In the genomic region with DNA sequence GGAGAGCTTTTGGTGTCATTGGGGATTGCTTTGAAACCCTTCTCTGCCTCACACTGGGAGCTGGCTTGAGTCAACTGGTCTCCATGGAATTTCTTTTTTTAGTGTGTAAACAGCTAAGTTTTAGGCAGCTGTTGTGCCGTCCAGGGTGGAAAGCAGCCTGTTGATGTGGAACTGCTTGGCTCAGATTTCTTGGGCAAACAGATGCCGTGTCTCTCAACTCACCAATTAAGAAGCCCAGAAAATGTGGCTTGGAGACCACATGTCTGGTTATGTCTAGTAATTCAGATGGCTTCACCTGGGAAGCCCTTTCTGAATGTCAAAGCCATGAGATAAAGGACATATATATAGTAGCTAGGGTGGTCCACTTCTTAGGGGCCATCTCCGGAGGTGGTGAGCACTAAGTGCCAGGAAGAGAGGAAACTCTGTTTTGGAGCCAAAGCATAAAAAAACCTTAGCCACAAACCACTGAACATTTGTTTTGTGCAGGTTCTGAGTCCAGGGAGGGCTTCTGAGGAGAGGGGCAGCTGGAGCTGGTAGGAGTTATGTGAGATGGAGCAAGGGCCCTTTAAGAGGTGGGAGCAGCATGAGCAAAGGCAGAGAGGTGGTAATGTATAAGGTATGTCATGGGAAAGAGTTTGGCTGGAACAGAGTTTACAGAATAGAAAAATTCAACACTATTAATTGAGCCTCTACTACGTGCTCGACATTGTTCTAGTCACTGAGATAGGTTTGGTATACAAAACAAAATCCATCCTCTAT, we compare ENCODE assay signal across 10 cellular contexts. TPM values are rescaled to one million over a fixed set of nuclear protein-coding genes. Genes with fewer than 3 reads are reported as not detected.
DNase-seq lines count a peak whose midpoint lies in the region; ATAC-seq, FAIRE-seq and TF ChIP-seq lines count a peak whose summit lies in the region.
"Had no signal": no experiment of that assay in that cellular context is flagged by ENCODE, and none has a peak within 500 bp of the region (broad histone marks: within the 10 kb centered on the region; RNA-seq: fewer than 3 reads in every experiment).

No MANE protein-coding gene starts in this region.

- peak overlapping the region; percentile 21 for H3K9ac ChIP-seq in adipocyte (ENCODE audit: low read length)
- H3K9ac ChIP-seq in HepG2 (ENCODE audit: insufficient read depth, low read depth, low read length): no peak overlapping the region

- H3K4me1 ChIP-seq in adipocyte (ENCODE audit: control insufficient read depth, insufficient read depth, low read length): peaks cover 25% of the 10 kb centered on the region
- H3K4me1 ChIP-seq in HepG2 (ENCODE audit: insufficient read depth, low read length): peaks cover 44% of the 10 kb centered on the region

- H3K9me3 ChIP-seq in adipocyte (ENCODE audit: control insufficient read depth, low read length) (no peaks in the 10 kb centered on the region), HepG2 (ENCODE audit: low read length) (no peaks in the 10 kb centered on the region)
- H3K9me3 ChIP-seq: Caco-2 had no signal

- intact Hi-C loops in Right ventricle myocardium inferior (cut with DNase I) (no loop called here), cardiac septum (cut with DNase I) (no loop called here), HepG2 (cut with micrococcal nuclease; ENCODE audit: unreplicated experiment) (loop anchor here (10.0 kb wide), 1 partner anchor 229 kb away; no protein-coding TSS in a partner anchor)

- no TSS peak for BruUV-seq in HepG2 (replicated peaks; lab: Mats Ljungman, UMichigan)

- TF ChIP-seq RAD21 in HepG2 (CRISPR knock-in tag; IDR thresholded peaks at IDR 0.05): no peak

- H3K4me3 ChIP-seq in adipocyte (ENCODE audit: low read length) (peak overlapping the region; percentile 21), HepG2 (replicated peaks in 1 of 3; ENCODE audit: insufficient read depth in 1 of 3, low read depth in 2 of 3, low read length in 3 of 3) (no peak overlapping the region)

- POLR2A ChIA-PET in HepG2 (lab: Yijun Ruan, JAX): interaction anchor here (1.1 to 2.3 kb wide), 3 partner anchors 42 to 55 kb away, joined by 4 to 32 read pairs (median 7); a partner anchor contains a TSS

- WGBS in HepG2 (ENCODE audit: low lambda C conversion rate): 49% methylated on average over 5 of the region's 5 CpGs

- H3K36me3 Mint-ChIP-seq in endothelial cell (ENCODE audit: low read depth, unreplicated experiment): no peaks in the 10 kb centered on the region

- ATAC-seq in Right ventricle myocardium inferior: peak; percentile 22
- ATAC-seq in HepG2: no peak
- ATAC-seq in HG03108 (IDR thresholded peaks at IDR 0.05; ENCODE audit: unreplicated experiment): no peak
- no peak for ATAC-seq in GM21528 (IDR thresholded peaks at IDR 0.05; ENCODE audit: low FRiP score, unreplicated experiment)
- no peak for ATAC-seq in GM19455 (IDR thresholded peaks at IDR 0.05; ENCODE audit: unreplicated experiment)

- H4K20me1 ChIP-seq in HepG2 (ENCODE audit: insufficient read depth, low read length): no peaks in the 10 kb centered on the region

- H3K4me2 ChIP-seq in HepG2 (ENCODE audit: low read depth, low read length): no peak overlapping the region

- H3K79me2 ChIP-seq in HepG2 (ENCODE audit: insufficient read depth, low read length): no peaks in the 10 kb centered on the region

- H3K4me3 Mint-ChIP-seq in endothelial cell (ENCODE audit: unreplicated experiment): no peak overlapping the region

- H3K9me3 Mint-ChIP-seq in endothelial cell (ENCODE audit: unreplicated experiment): no peaks in the 10 kb centered on the region

- FAIRE-seq in HepG2 (lab: Jason Lieb, UNC): no peak

- H3K36me3 ChIP-seq in adipocyte (ENCODE audit: control insufficient read depth, insufficient read depth, low read length, severe bottlenecking) (no peaks in the 10 kb centered on the region), HepG2 (replicated peaks in 1 of 2; ENCODE audit: control insufficient read depth in 1 of 2, insufficient read depth in 2 of 2, low read length in 2 of 2) (no peaks in the 10 kb centered on the region)

- H3K27me3 Mint-ChIP-seq in endothelial cell (ENCODE audit: unreplicated experiment): no peaks in the 10 kb centered on the region

- in situ Hi-C loops in HepG2 (cut with HindIII; ENCODE audit: extremely low pct_ligation_motif_present, low pct_unique_long_range_greater_than_20kb): no loop called here

- TF ChIP-seq POLR2A in HepG2 (IDR thresholded peaks at IDR 0.05; ENCODE audit: insufficient read depth in 1 of 2, low read depth in 2 of 2, low read length in 2 of 2): no peak

- TF ChIP-seq CTCF in HepG2 (CRISPR knock-in tag; IDR thresholded peaks at IDR 0.05) (no peak), endothelial cell (IDR thresholded peaks at IDR 0.05; ENCODE audit: unreplicated experiment) (no peak)

- TF ChIP-seq EP300 in HepG2 (IDR thresholded peaks at IDR 0.05; ENCODE audit: low read depth in 2 of 2, low read length in 2 of 2) (no peak), HepG2 (CRISPR knock-in tag; IDR thresholded peaks at IDR 0.05; ENCODE audit: borderline replicate concordance) (no peak)

- no peak overlapping the region for H3K27ac ChIP-seq in HepG2 (ENCODE audit: extremely low read length, insufficient read depth, low read length)

- peaks cover 18% of the 10 kb centered on the region for H3K4me1 Mint-ChIP-seq in endothelial cell (ENCODE audit: unreplicated experiment)

- DNase-seq in Right ventricle myocardium inferior (ENCODE audit: missing footprints) (no peak), cardiac septum (ENCODE audit: low spot score) (no peak), adipocyte (ENCODE audit: low read depth) (peak; percentile 44), HepG2 (ENCODE audit: low spot score) (no peak), endothelial cell (ENCODE audit: low spot score) (no peak)
- DNase-seq: activated naive CD4-positive, alpha-beta T cell treated with Interleukin-2 at 50 U/mL for 16 hours; Caco-2 had no signal

- no peaks in the 10 kb centered on the region for H3K27me3 ChIP-seq in adipocyte (replicated peaks; ENCODE audit: control insufficient read depth, insufficient read depth, low read length)
- H3K27me3 ChIP-seq in HepG2 (ENCODE audit: control insufficient read depth in 1 of 2, insufficient read depth in 2 of 2, low read length in 2 of 2): peaks cover 0 to 43% of the 10 kb centered on the region in 2 experiments; a peak in 3 of 5 replicates

- no peak overlapping the region for H3K27ac Mint-ChIP-seq in endothelial cell (ENCODE audit: unreplicated experiment)

- CTCF ChIA-PET in HepG2 (lab: Yijun Ruan, JAX; ENCODE audit: low intra/inter-chr PET ratio, low total read pairs): interaction anchor here (4.2 kb wide), 1 partner anchor 99 kb away, joined by 59 read pairs; no protein-coding TSS in a partner anchor

- H2AFZ ChIP-seq in HepG2 (ENCODE audit: low read length): no peak overlapping the region

RNA-seq across cellular contexts. Expression of a gene that starts 31.2 kb away (rescaled TPM):
- total RNA-seq in Right ventricle myocardium inferior (119 TPM), cardiac septum (148 TPM), HepG2 (2016; rRNA removed; fragmentation: Illumina TruSeq; extraction: Trizol) (684 and 1,115 TPM in 2 replicates), endothelial cell (ENCODE audit: unreplicated experiment) (289 TPM)
- 87.6 and 93.5 TPM in 2 replicates for total RNA-seq in HepG2 (2016; cell fraction: cytosol; rRNA removed; fragmentation: Illumina TruSeq; extraction: Trizol; ENCODE audit: low read depth)
- total RNA-seq in HepG2 (2016; cell fraction: insoluble cytoplasmic fraction; rRNA removed; fragmentation: Illumina TruSeq; extraction: Trizol): 702 and 1,085 TPM in 2 replicates
- 160 and 205 TPM in 2 replicates for total RNA-seq in HepG2 (2016; cell fraction: membrane; rRNA removed; fragmentation: Illumina TruSeq; extraction: Trizol)
- total RNA-seq in HepG2 (2016; cell fraction: nucleus; rRNA removed; fragmentation: Illumina TruSeq; extraction: Trizol): 332 and 341 TPM in 2 replicates
- polyA plus RNA-seq in HepG2 (2011; rRNA removed): 149 and 206 TPM in 2 replicates
- polyA plus RNA-seq in HepG2 (2011; cell fraction: cytosol; rRNA removed): 204 and 209 TPM in 2 replicates
- polyA plus RNA-seq in HepG2 (2011; cell fraction: nucleus; rRNA removed): 336 and 345 TPM in 2 replicates
- polyA plus RNA-seq in HepG2 (2012): 161 and 268 TPM in 2 replicates
- 90.1 and 97.9 TPM in 2 replicates for polyA plus RNA-seq in HepG2 (2016; cell fraction: cytosol; fragmentation: Illumina TruSeq; extraction: Trizol; ENCODE audit: low read depth)
- polyA plus RNA-seq in HepG2 (2016; cell fraction: insoluble cytoplasmic fraction; fragmentation: Illumina TruSeq; extraction: Trizol; ENCODE audit: low read depth): 1,067 and 1,144 TPM in 2 replicates
- 123 and 146 TPM in 2 replicates for polyA plus RNA-seq in HepG2 (2016; cell fraction: membrane; fragmentation: Illumina TruSeq; extraction: Trizol; ENCODE audit: low read depth)
- 510 and 537 TPM in 2 replicates for polyA plus RNA-seq in HepG2 (2016; cell fraction: nucleus; fragmentation: Illumina TruSeq; extraction: Trizol; ENCODE audit: insufficient read depth, low read depth)
- polyA minus RNA-seq in HepG2 (2011; rRNA and poly(A)+ RNA removed; ENCODE audit: low replicate concordance): 214 and 251 TPM in 2 replicates
- polyA minus RNA-seq in HepG2 (2011; cell fraction: cytosol; rRNA and poly(A)+ RNA removed): 55.8 and 58.4 TPM in 2 replicates
- polyA minus RNA-seq in HepG2 (2011; cell fraction: nucleus; rRNA and poly(A)+ RNA removed): 453 and 553 TPM in 2 replicates

RNA-seq across cellular contexts. Expression of a gene that starts 53.2 kb away (rescaled TPM):
- total RNA-seq in Right ventricle myocardium inferior (63.8 TPM), cardiac septum (113 TPM), HepG2 (2016; rRNA removed; fragmentation: Illumina TruSeq; extraction: Trizol) (56.0 and 60.7 TPM in 2 replicates), endothelial cell (ENCODE audit: unreplicated experiment) (48.4 TPM)
- 14.1 and 14.6 TPM in 2 replicates for total RNA-seq in HepG2 (2016; cell fraction: cytosol; rRNA removed; fragmentation: Illumina TruSeq; extraction: Trizol; ENCODE audit: low read depth)
- 60.2 and 60.7 TPM in 2 replicates for total RNA-seq in HepG2 (2016; cell fraction: insoluble cytoplasmic fraction; rRNA removed; fragmentation: Illumina TruSeq; extraction: Trizol)
- 35.8 and 37.2 TPM in 2 replicates for total RNA-seq in HepG2 (2016; cell fraction: membrane; rRNA removed; fragmentation: Illumina TruSeq; extraction: Trizol)
- total RNA-seq in HepG2 (2016; cell fraction: nucleus; rRNA removed; fragmentation: Illumina TruSeq; extraction: Trizol): 39.4 and 41.1 TPM in 2 replicates
- polyA plus RNA-seq in HepG2 (2011; rRNA removed): 92.1 and 131 TPM in 2 replicates
- polyA plus RNA-seq in HepG2 (2011; cell fraction: cytosol; rRNA removed): 101 and 109 TPM in 2 replicates
- polyA plus RNA-seq in HepG2 (2011; cell fraction: nucleus; rRNA removed): 99.7 and 130 TPM in 2 replicates
- 25.4 and 74.5 TPM in 2 replicates for polyA plus RNA-seq in HepG2 (2012)
- 11.7 and 12.8 TPM in 2 replicates for polyA plus RNA-seq in HepG2 (2016; cell fraction: cytosol; fragmentation: Illumina TruSeq; extraction: Trizol; ENCODE audit: low read depth)
- 67.9 and 74.3 TPM in 2 replicates for polyA plus RNA-seq in HepG2 (2016; cell fraction: insoluble cytoplasmic fraction; fragmentation: Illumina TruSeq; extraction: Trizol; ENCODE audit: low read depth)
- 27.1 and 27.5 TPM in 2 replicates for polyA plus RNA-seq in HepG2 (2016; cell fraction: membrane; fragmentation: Illumina TruSeq; extraction: Trizol; ENCODE audit: low read depth)
- 70.1 and 78.2 TPM in 2 replicates for polyA plus RNA-seq in HepG2 (2016; cell fraction: nucleus; fragmentation: Illumina TruSeq; extraction: Trizol; ENCODE audit: insufficient read depth, low read depth)
- 52.9 and 74.7 TPM in 2 replicates for polyA minus RNA-seq in HepG2 (2011; rRNA and poly(A)+ RNA removed; ENCODE audit: low replicate concordance)
- 33.1 and 37.9 TPM in 2 replicates for polyA minus RNA-seq in HepG2 (2011; cell fraction: cytosol; rRNA and poly(A)+ RNA removed)
- polyA minus RNA-seq in HepG2 (2011; cell fraction: nucleus; rRNA and poly(A)+ RNA removed): 23.8 and 39.9 TPM in 2 replicates
